Comparison of ENCODE assay signal across 22 cellular contexts in the genomic region with DNA sequence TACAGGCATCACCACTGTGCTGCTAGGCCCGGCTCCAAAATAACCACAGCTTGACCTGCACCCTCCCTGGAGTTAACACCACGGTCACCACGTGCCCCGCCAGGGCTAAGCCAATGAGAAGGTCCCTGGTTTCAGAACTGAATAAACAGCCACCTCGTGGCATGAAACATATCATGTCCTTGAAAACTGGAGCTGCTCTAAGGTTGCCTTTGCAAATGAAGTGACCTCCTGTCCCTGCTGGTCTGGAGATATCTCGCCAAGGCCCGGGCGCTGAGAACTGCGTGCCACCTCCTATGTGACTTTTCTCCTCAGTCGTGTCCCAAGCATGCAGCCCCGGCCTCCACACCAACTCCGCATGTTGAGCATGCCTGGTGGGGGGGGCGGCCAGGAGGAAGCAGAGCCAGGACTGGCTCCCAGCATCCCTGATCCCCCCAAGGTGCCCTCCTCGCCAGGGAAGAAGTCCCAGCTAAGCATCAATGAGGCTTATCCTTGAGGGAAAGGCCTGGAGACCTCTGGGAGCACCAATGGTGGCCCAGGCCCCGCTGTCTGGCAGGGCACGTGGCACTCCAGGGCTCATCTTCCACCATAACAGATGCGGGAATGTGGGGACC. TPM values are rescaled to one million over a fixed set of nuclear protein-coding genes. Genes with fewer than 3 reads are reported as not detected.
DNase-seq lines count a peak whose midpoint lies in the region; ATAC-seq and TF ChIP-seq lines count a peak whose summit lies in the region.
"Had no signal": no experiment of that assay in that cellular context is flagged by ENCODE, and none has a peak within 500 bp of the region (broad histone marks: within the 10 kb centered on the region; RNA-seq: fewer than 3 reads in every experiment).

No MANE protein-coding gene starts in this region.

- H3K4me3 Mint-ChIP-seq in MCF 10A (ENCODE audit: unreplicated experiment) = no peak overlapping the region
- H3K4me3 Mint-ChIP-seq: CD8-positive, alpha-beta T cell had no signal

- H3K9me3 ChIP-seq in Peyer's patch = no peaks in the 10 kb centered on the region
- no peaks in the 10 kb centered on the region for H3K9me3 ChIP-seq in sigmoid colon
- H3K9me3 ChIP-seq: BLaER1 treated with 17β-estradiol and CSF1 and Interleukin-3, amounts not matched to agents 10 nM and 100 nM had no signal

- H3K9me3 Mint-ChIP-seq in MCF 10A (ENCODE audit: unreplicated experiment) = no peaks in the 10 kb centered on the region
- H3K9me3 Mint-ChIP-seq: CD8-positive, alpha-beta T cell had no signal

- DNase-seq in EH (ENCODE audit: low read depth) (peak; percentile 4), Peyer's patch (peak in 2 of 3 donors; percentile 31 to 34), left lobe of liver (ENCODE audit: low spot score) (no peak), sigmoid colon (peak; percentile 43), pons (ENCODE audit: low spot score) (no peak), MCF 10A (ENCODE audit: unreplicated experiment) (no peak)
- DNase-seq: Calu3; CD8-positive, alpha-beta T cell; EL; GOT3; KBM-7; MV-4-11; NCI-H1694 treated with DMSO at 0.1 percent for 48 hours; NCI-H510A; NCI-H748 treated with DMSO at 0.1 percent for 48 hours; NK-92 treated with Interleukin-12 subunit alpha and Interleukin-12 subunit beta, amount 100 ng/mL, for 24 hours; SIG-M5 had no signal

- H3K4me3 ChIP-seq in Peyer's patch (no peak overlapping the region), sigmoid colon (no peak overlapping the region)
- H3K4me3 ChIP-seq: BLaER1 treated with 17β-estradiol and CSF1 and Interleukin-3, amounts not matched to agents 10 nM and 100 nM; GM12878 had no signal

- no peaks in the 10 kb centered on the region for H3K4me1 Mint-ChIP-seq in MCF 10A (ENCODE audit: insufficient read depth, unreplicated experiment)

- H3K36me3 Mint-ChIP-seq in MCF 10A (ENCODE audit: insufficient read depth, unreplicated experiment) = no peaks in the 10 kb centered on the region
- H3K36me3 Mint-ChIP-seq: CD8-positive, alpha-beta T cell had no signal

- intact Hi-C loops in sigmoid colon (cut with DNase I) = no loop called here
- intact Hi-C loops in MCF 10A (cut with micrococcal nuclease) = no loop called here

- TF ChIP-seq EP300 in sigmoid colon (IDR thresholded peaks at IDR 0.05) = no peak

- H3K27ac Mint-ChIP-seq in MCF 10A (ENCODE audit: low read depth, unreplicated experiment) = no peak overlapping the region
- H3K27ac Mint-ChIP-seq: CD8-positive, alpha-beta T cell had no signal

- CTCF ChIA-PET in MCF 10A (lab: Yijun Ruan, JAX) = no interaction called here

- H3K27me3 ChIP-seq in Peyer's patch (no peaks in the 10 kb centered on the region), sigmoid colon (peaks cover 0 to 46% (median 13%) of the 10 kb centered on the region in 3 donors)

- TF ChIP-seq POLR2A in Peyer's patch (IDR thresholded peaks at IDR 0.05) (no peak), sigmoid colon (IDR thresholded peaks at IDR 0.05) (no peak)

- ATAC-seq in left lobe of liver = peak; percentile 18
- no peak for ATAC-seq in HG03139 (IDR thresholded peaks at IDR 0.05; ENCODE audit: unreplicated experiment)
- ATAC-seq: CD8-positive, alpha-beta T cell; GM12878 had no signal

- H3K27ac ChIP-seq in Peyer's patch (no peak overlapping the region), sigmoid colon (no peak overlapping the region)
- H3K27ac ChIP-seq: BLaER1 treated with 17β-estradiol and CSF1 and Interleukin-3, amounts not matched to agents 10 nM and 100 nM had no signal

- H3K4me1 ChIP-seq in Peyer's patch (no peaks in the 10 kb centered on the region), sigmoid colon (no peaks in the 10 kb centered on the region)

- 74 to 86% methylated on average over 17 of the region's 17 CpGs for WGBS in sigmoid colon, 2 donors

- no peaks in the 10 kb centered on the region for H3K36me3 ChIP-seq in Peyer's patch
- H3K36me3 ChIP-seq in sigmoid colon = no peaks in the 10 kb centered on the region
- H3K36me3 ChIP-seq: BLaER1 treated with 17β-estradiol and CSF1 and Interleukin-3, amounts not matched to agents 10 nM and 100 nM had no signal

- POLR2A ChIA-PET in MCF 10A (lab: Yijun Ruan, JAX) = interaction anchor here (0.6 kb wide), 1 partner anchor 253 kb away, joined by 3 read pairs; a partner anchor contains a TSS

- no peak for TF ChIP-seq CTCF in Peyer's patch (IDR thresholded peaks at IDR 0.05)
- no peak for TF ChIP-seq CTCF in sigmoid colon (IDR thresholded peaks at IDR 0.05)
- TF ChIP-seq CTCF in MCF 10A (IDR thresholded peaks at IDR 0.05; ENCODE audit: unreplicated experiment) = no peak

- no TSS peak for BruUV-seq in MCF 10A (replicated peaks; lab: Mats Ljungman, UMichigan)

- H3K27me3 Mint-ChIP-seq in MCF 10A (ENCODE audit: insufficient read depth, unreplicated experiment) = peaks cover 11% of the 10 kb centered on the region

RNA-seq across cellular contexts. Expression of a gene that starts 16.3 kb away (rescaled TPM):
- total RNA-seq in Peyer's patch = 1 to 10 TPM in 3 of 4 donors, not detected in 1; 2.3 to 3.8 (median 3.2) TPM
- total RNA-seq in left lobe of liver = not detected
- under 1 TPM in 1 of 4 donors, not detected in 3; 0.41 TPM for total RNA-seq in sigmoid colon
- under 1 TPM in 1 of 3 donors, not detected in 2; 0.15 TPM for polyA plus RNA-seq in sigmoid colon
- total RNA-seq in MCF 10A (2022) = not detected in 2 replicates
- total RNA-seq: Calu3; CD8-positive, alpha-beta T cell; OCI-LY7; RPMI7951 had no signal

Comparison
In these comparisons a context has a peak if more than half of its experiments do, and no peak if none do; other contexts are left out.
1. DNase-seq: peak in EH (single experiment), Peyer's patch (2 of 3) and sigmoid colon (single experiment); none in left lobe of liver (single experiment), pons (single experiment) and MCF 10A (single experiment).